8 cellular contexts compared by ENCODE assay signal in the genomic region with DNA sequence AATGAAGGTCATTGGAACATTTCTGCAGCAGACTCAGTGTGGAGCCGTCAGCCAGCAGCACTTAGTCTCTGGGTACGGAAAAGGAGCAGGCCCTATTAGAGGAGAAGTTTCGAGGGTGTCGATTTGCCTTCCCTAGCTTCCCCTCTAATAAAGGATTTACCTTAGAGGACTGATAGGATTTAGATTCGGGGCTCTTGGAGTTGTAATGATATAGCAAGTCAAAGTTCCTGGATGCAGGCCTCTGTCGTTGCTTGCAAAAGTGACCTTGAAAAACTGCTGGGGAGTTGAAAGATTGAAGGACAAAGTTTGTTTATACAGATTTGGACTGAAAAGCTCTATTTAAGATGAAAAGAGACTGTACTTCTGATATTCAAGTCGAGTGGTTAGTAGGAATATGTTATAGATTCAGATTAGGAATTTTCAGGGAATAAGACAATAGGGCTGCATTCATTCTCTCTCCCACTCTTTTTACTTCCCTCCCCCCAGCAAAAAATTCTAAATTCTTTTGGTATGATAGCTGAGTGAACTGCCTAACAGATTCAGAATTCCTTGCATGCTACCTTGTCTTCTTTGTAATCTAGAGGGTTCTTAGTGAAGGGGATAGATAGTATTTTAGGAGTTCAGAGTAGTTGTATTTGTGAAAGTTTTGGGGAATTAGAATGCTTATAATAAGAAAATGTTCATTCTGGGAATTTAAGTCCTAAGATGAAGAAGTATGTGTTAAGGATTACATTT. TPM values are rescaled to one million over a fixed set of nuclear protein-coding genes. Genes with fewer than 3 reads are reported as not detected.
DNase-seq lines count a peak whose midpoint lies in the region; ATAC-seq and TF ChIP-seq lines count a peak whose summit lies in the region.

No MANE protein-coding gene starts in this region.

- DNase-seq in AG04449 (ENCODE audit: low read depth, low spot score) (no peak), Karpas-422 (peak; percentile 76), myocyte (ENCODE audit: low read depth) (peak; percentile 26), 8988T (no peak)

- ATAC-seq in HG02798 (IDR thresholded peaks at IDR 0.05; ENCODE audit: poor library complexity, unreplicated experiment) (no peak), HG03175 (IDR thresholded peaks at IDR 0.05; ENCODE audit: unreplicated experiment) (no peak), HG03095 (IDR thresholded peaks at IDR 0.05; ENCODE audit: unreplicated experiment) (no peak)

- peak overlapping the region; percentile 80 for H3K9ac ChIP-seq in Karpas-422 (ENCODE audit: low read length)
- H3K9ac ChIP-seq in duodenal mucosa (ENCODE audit: low read depth in 1 of 2, low read length in 2 of 2) = peak overlapping the region; percentile 63 to 83

- H3K79me2 ChIP-seq in Karpas-422 (ENCODE audit: low read length) = peaks cover 86% of the 10 kb centered on the region

- H3K27me3 ChIP-seq in Karpas-422 (ENCODE audit: low read length) = no peaks in the 10 kb centered on the region
- no peaks in the 10 kb centered on the region for H3K27me3 ChIP-seq in duodenal mucosa (ENCODE audit: control insufficient read depth in 1 of 2, insufficient read depth in 2 of 2, low read length in 2 of 2)

- POLR2A ChIA-PET in AG04449 (lab: Yijun Ruan, JAX) = interaction anchor here (1.5 kb wide), 1 partner anchor 19 kb away, joined by 10 read pairs; the partner anchor contains the start of gene NFYC

- H3K4me1 ChIP-seq in Karpas-422 (ENCODE audit: low read length) (peaks cover 73% of the 10 kb centered on the region), duodenal mucosa (ENCODE audit: control insufficient read depth in 1 of 2, insufficient read depth in 2 of 2, low read length in 2 of 2) (peaks cover 29 to 44% of the 10 kb centered on the region in 2 donors)

- no peak overlapping the region for H2AFZ ChIP-seq in Karpas-422 (ENCODE audit: low read length)

- peak overlapping the region; percentile 68 for H3K4me2 ChIP-seq in Karpas-422 (ENCODE audit: low read depth, low read length, poor library complexity, severe bottlenecking)

- CTCF ChIA-PET in AG04449 (lab: Yijun Ruan, JAX) = interaction anchor here (0.8 to 1.4 kb wide), 5 partner anchors 12 to 54 kb away, joined by 3 to 4 read pairs (median 3); no protein-coding TSS in a partner anchor

- no peak for TF ChIP-seq CTCF in AG04449 (IDR thresholded peaks at IDR 0.05; ENCODE audit: insufficient read depth, low read length, missing control alignments)

- peaks cover 11% of the 10 kb centered on the region; the same call in 1 of the 2 replicates for H3K36me3 ChIP-seq in Karpas-422 (ENCODE audit: insufficient read depth, low read length)
- H3K36me3 ChIP-seq in duodenal mucosa (ENCODE audit: control insufficient read depth in 1 of 2, insufficient read depth in 2 of 2, low read length in 2 of 2) = no peaks in the 10 kb centered on the region

- H3K9me3 ChIP-seq in Karpas-422 (ENCODE audit: low read length) (no peaks in the 10 kb centered on the region), duodenal mucosa (ENCODE audit: control insufficient read depth in 1 of 2, low read length in 2 of 2) (no peaks in the 10 kb centered on the region)

- H4K20me1 ChIP-seq in Karpas-422 (ENCODE audit: insufficient read depth, low read depth, low read length) = no peaks in the 10 kb centered on the region

- peak overlapping the region; percentile 40 for H3K4me3 ChIP-seq in AG04449 (ENCODE audit: low read depth, low read length)
- H3K4me3 ChIP-seq in Karpas-422 (ENCODE audit: low read length) = peak overlapping the region; percentile 74
- peak overlapping the region; percentile 80 to 92 for H3K4me3 ChIP-seq in duodenal mucosa (ENCODE audit: low read depth in 1 of 2, low read length in 2 of 2)

- no peaks in the 10 kb centered on the region for H3K9me2 ChIP-seq in Karpas-422 (replicated peaks; ENCODE audit: insufficient read depth, low read length)

- H3K27ac ChIP-seq in Karpas-422 (ENCODE audit: low read length) (peak overlapping the region; percentile 96), duodenal mucosa (ENCODE audit: low read depth, low read length) (no peak overlapping the region)

RNA-seq across cellular contexts. Expression of gene NFYC, which starts 19.2 kb away (rescaled TPM):
- total RNA-seq in Karpas-422 (2014; rRNA removed; shearing (Covaris generic); ENCODE audit: low replicate concordance) = 52.4 and 62.6 TPM in 2 replicates
- 42.2 and 46.8 TPM in 2 replicates for total RNA-seq in myocyte
- polyA plus RNA-seq in myocyte (2012) = 44.2 TPM

RNA-seq across cellular contexts. Expression of gene RIMS3, which starts 45.3 kb away (rescaled TPM):
- total RNA-seq in Karpas-422 (2014; rRNA removed; shearing (Covaris generic); ENCODE audit: low replicate concordance) = 4.2 and 5.5 TPM in 2 replicates
- total RNA-seq in myocyte = 13.7 and 31.0 TPM in 2 replicates
- 4.4 TPM for polyA plus RNA-seq in myocyte (2012)

Comparison
In these comparisons a context has a peak if more than half of its experiments do, and no peak if none do; other contexts are left out.
1. DNase-seq: peak in Karpas-422 (single experiment) and myocyte (single experiment); none in AG04449 (single experiment) and 8988T (single experiment).
2. Peak in every context shown above with its lines, with median percentiles within 50 percentile points of each other: H3K4me3 ChIP-seq.